30 cellular contexts compared by ENCODE assay signal in genomic region chr2:128791983-128792315, GRCh38.
"Had no signal": no experiment of that assay in that cellular context is flagged by ENCODE, and none has a peak within 500 bp of the region (broad histone marks: within the 10 kb centered on the region; RNA-seq: fewer than 3 reads in every experiment).

No MANE protein-coding gene starts in this region.

- DNase-seq: activated B cell treated with CpG ODN at 0.5 μM for 24 hours; activated CD4-positive, alpha-beta T cell treated with anti-CD3 and anti-CD28 coated beads, Interleukin-2, amount 50 U/mL, for 1 hour; activated CD8-positive, alpha-beta T cell treated with anti-CD3 and anti-CD28 coated beads for 36 hours; activated gamma-delta T cell; activated naive CD4-positive, alpha-beta T cell treated with anti-CD3 and anti-CD28 coated beads, Interleukin-2, amount 10 ng/mL, durations not matched to agents 7 days and 5 days; activated naive CD8-positive, alpha-beta T cell treated with anti-CD3 and anti-CD28 coated beads, Interleukin-2, amount 10 ng/mL, durations not matched to agents 7 days and 5 days; activated T-cell treated with anti-CD3 and anti-CD28 coated beads, Interleukin-2, amount 50 U/mL, for 24 hours; cerebellar nuclear complex; effector memory CD8-positive, alpha-beta T cell; erythroblast; gastrocnemius medialis; glutamatergic neuron; hippocampal formation; left cardiac atrium; naive B cell; right lobe of liver; stimulated activated CD4-positive, alpha-beta T cell treated with anti-CD3 and anti-CD28 coated beads, Interleukin-12 subunit alpha, Interleukin-12 subunit beta, amount 100 ng/mL, for 4 hours; stimulated activated CD4-positive, alpha-beta T cell treated with anti-CD3 and anti-CD28 coated beads, Interleukin-4, amount 100 ng/mL, for 1 hour; stomach; T-helper 1 cell; thyroid gland had no signal

- H3K27me3 ChIP-seq: ascending aorta, cardiac muscle cell, gastrocnemius medialis, right lobe of liver, thyroid gland, upper lobe of left lung had no signal

- H3K4me3 ChIP-seq: ascending aorta, cardiac muscle cell, coronary artery, gastrocnemius medialis, right lobe of liver, skin epidermis, stomach, thyroid gland, upper lobe of left lung had no signal

- H3K27me3 Mint-ChIP-seq: activated CD8-positive, alpha-beta T cell treated with anti-CD3 and anti-CD28 coated beads for 36 hours; activated naive CD4-positive, alpha-beta T cell treated with anti-CD3 and anti-CD28 coated beads, Interleukin-2, amount 10 ng/mL, durations not matched to agents 7 days and 5 days; activated naive CD8-positive, alpha-beta T cell treated with anti-CD3 and anti-CD28 coated beads, Interleukin-2, amount 10 ng/mL, durations not matched to agents 7 days and 5 days; activated T-cell treated with anti-CD3 and anti-CD28 coated beads, Interleukin-2, amount 50 U/mL, for 24 hours; effector memory CD8-positive, alpha-beta T cell had no signal

- H3K9me3 Mint-ChIP-seq: activated B cell treated with CpG ODN at 0.5 μM for 24 hours; activated CD8-positive, alpha-beta T cell treated with anti-CD3 and anti-CD28 coated beads for 36 hours; mesothelial cell of epicardium had no signal

- H3K9me3 ChIP-seq: ascending aorta, gastrocnemius medialis, right lobe of liver, stomach, thyroid gland, upper lobe of left lung had no signal

- ATAC-seq: activated CD8-positive, alpha-beta T cell treated with anti-CD3 and anti-CD28 coated beads for 36 hours; effector memory CD8-positive, alpha-beta T cell; gastrocnemius medialis; right lobe of liver had no signal

- H3K4me3 Mint-ChIP-seq: activated B cell treated with CpG ODN at 0.5 μM for 24 hours; activated CD8-positive, alpha-beta T cell treated with anti-CD3 and anti-CD28 coated beads for 36 hours; activated naive CD4-positive, alpha-beta T cell treated with anti-CD3 and anti-CD28 coated beads, Interleukin-2, amount 10 ng/mL, durations not matched to agents 7 days and 5 days; activated naive CD8-positive, alpha-beta T cell treated with anti-CD3 and anti-CD28 coated beads, Interleukin-2, amount 10 ng/mL, durations not matched to agents 7 days and 5 days; activated T-cell treated with anti-CD3 and anti-CD28 coated beads, Interleukin-2, amount 50 U/mL, for 24 hours; brain; effector memory CD8-positive, alpha-beta T cell; mesothelial cell of epicardium; naive B cell; neural crest cell; T-helper 2 cell treated with Interferon-gamma antibody and Interleukin-4, amounts not matched to agents 5 μg/mL and 100 μg/mL, for 36 hours had no signal

- H3K4me1 ChIP-seq: ascending aorta, gastrocnemius medialis, right lobe of liver, upper lobe of left lung had no signal

- H3K27ac ChIP-seq: ascending aorta, cardiac muscle cell, coronary artery, gastrocnemius medialis, right lobe of liver, skin epidermis, stomach, thyroid gland, upper lobe of left lung had no signal

- H3K4me1 Mint-ChIP-seq: activated B cell treated with CpG ODN at 0.5 μM for 24 hours; activated naive CD4-positive, alpha-beta T cell treated with anti-CD3 and anti-CD28 coated beads, Interleukin-2, amount 10 ng/mL, durations not matched to agents 7 days and 5 days; activated naive CD8-positive, alpha-beta T cell treated with anti-CD3 and anti-CD28 coated beads, Interleukin-2, amount 10 ng/mL, durations not matched to agents 7 days and 5 days had no signal

- H3K27ac Mint-ChIP-seq: activated B cell treated with CpG ODN at 0.5 μM for 24 hours; activated CD8-positive, alpha-beta T cell treated with anti-CD3 and anti-CD28 coated beads for 36 hours; activated naive CD4-positive, alpha-beta T cell treated with anti-CD3 and anti-CD28 coated beads, Interleukin-2, amount 10 ng/mL, durations not matched to agents 7 days and 5 days; activated naive CD8-positive, alpha-beta T cell treated with anti-CD3 and anti-CD28 coated beads, Interleukin-2, amount 10 ng/mL, durations not matched to agents 7 days and 5 days; activated T-cell treated with anti-CD3 and anti-CD28 coated beads, Interleukin-2, amount 50 U/mL, for 24 hours; effector memory CD8-positive, alpha-beta T cell; mesothelial cell of epicardium; T-helper 2 cell treated with Interferon-gamma antibody and Interleukin-4, amounts not matched to agents 5 μg/mL and 100 μg/mL, for 36 hours had no signal

- H3K36me3 ChIP-seq: ascending aorta, cardiac muscle cell, gastrocnemius medialis, right lobe of liver, stomach, thyroid gland, upper lobe of left lung had no signal

- H3K36me3 Mint-ChIP-seq: activated naive CD4-positive, alpha-beta T cell treated with anti-CD3 and anti-CD28 coated beads, Interleukin-2, amount 10 ng/mL, durations not matched to agents 7 days and 5 days; activated naive CD8-positive, alpha-beta T cell treated with anti-CD3 and anti-CD28 coated beads, Interleukin-2, amount 10 ng/mL, durations not matched to agents 7 days and 5 days; brain; mesothelial cell of epicardium; naive B cell had no signal
